In the genomic region with DNA sequence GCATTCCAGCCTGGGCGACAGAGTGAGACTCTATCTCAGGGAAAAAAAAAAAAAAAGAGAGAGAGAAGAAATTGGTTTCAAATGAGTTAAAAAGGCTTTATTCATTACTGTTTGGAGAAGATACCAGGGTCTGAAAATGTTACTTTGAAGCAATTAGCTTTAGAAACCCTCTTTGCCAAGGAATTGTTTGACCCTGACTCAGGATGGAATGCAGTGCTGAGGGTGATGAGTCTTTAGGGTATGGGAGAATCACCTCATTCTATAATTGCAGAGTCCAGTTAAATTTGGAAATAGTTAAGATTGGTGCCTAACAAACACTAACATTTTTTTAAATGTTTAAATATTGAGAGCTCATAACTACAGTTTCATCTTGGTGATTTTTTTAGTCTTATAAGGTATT, we compare ENCODE assay signal across 13 cellular contexts. TPM values are rescaled to one million over a fixed set of nuclear protein-coding genes. Genes with fewer than 3 reads are reported as not detected.
DNase-seq lines count a peak whose midpoint lies in the region; ATAC-seq and TF ChIP-seq lines count a peak whose summit lies in the region.
"Had no signal": no experiment of that assay in that cellular context is flagged by ENCODE, and none has a peak within 500 bp of the region (broad histone marks: within the 10 kb centered on the region; RNA-seq: fewer than 3 reads in every experiment).

No MANE protein-coding gene starts in this region.

- H3K4ac ChIP-seq in trophoblast cell (ENCODE audit: low read depth, low read length), result peak overlapping the region; percentile 46

- no peak overlapping the region for H2BK12ac ChIP-seq in trophoblast cell (ENCODE audit: low read length)

- H3K79me2 ChIP-seq in trophoblast cell (ENCODE audit: control insufficient read depth, insufficient read depth, low read length, poor library complexity), result peaks cover 13% of the 10 kb centered on the region

- H3K9me3 ChIP-seq in trophoblast cell (ENCODE audit: insufficient read depth, low read depth, low read length), result no peaks in the 10 kb centered on the region

- H2BK5ac ChIP-seq in trophoblast cell (ENCODE audit: low read depth, low read length, poor library complexity), result no peak overlapping the region

- no peak overlapping the region for H2BK120ac ChIP-seq in trophoblast cell (ENCODE audit: insufficient read depth, low read length, poor library complexity)

- no CpG with 5 or more reads among the region's 1 CpG for WGBS in trophoblast cell (ENCODE audit: extremely low coverage, insufficient coverage, insufficient read length)

- H4K12ac ChIP-seq in trophoblast cell (ENCODE audit: low read depth, low read length), result no peak overlapping the region

- no peaks in the 10 kb centered on the region for H3K79me1 ChIP-seq in trophoblast cell (ENCODE audit: low read length)

- no peaks in the 10 kb centered on the region for H3K27me3 ChIP-seq in trophoblast cell (ENCODE audit: insufficient read depth, low read length)

- no peak overlapping the region for H3K18ac ChIP-seq in trophoblast cell (ENCODE audit: low read length)

- no peak for TF ChIP-seq CTCF in choroid plexus epithelial cell (conservative IDR thresholded peaks at IDR 0.05; ENCODE audit: low read depth, low read length)

- H2AFZ ChIP-seq in trophoblast cell (ENCODE audit: insufficient read depth, low read length, poor library complexity), result no peak overlapping the region
- H2AFZ ChIP-seq: parathyroid adenoma had no signal

- no peak overlapping the region for H4K91ac ChIP-seq in trophoblast cell (ENCODE audit: low read depth, low read length)

- DNase-seq in ELR (ENCODE audit: low read depth), result peak; percentile 75
- peak; percentile 72 for DNase-seq in NCI-H226
- DNase-seq in choroid plexus epithelial cell (ENCODE audit: low read depth), result peak; percentile 29
- DNase-seq in trophoblast cell, result peak in 1 of 2 donors; percentile 81
- no peak for DNase-seq in HPDE6-E6E7 (ENCODE audit: extremely low spot score)
- no peak for DNase-seq in NCI-H446 treated with DMSO at 0.1 percent for 48 hours (lab: John Stamatoyannopoulos, UW)
- DNase-seq: activated CD8-positive, alpha-beta memory T cell treated with anti-CD3 and anti-CD28 coated beads, Interleukin-2, amount 10 ng/mL, durations not matched to agents 7 days and 5 days; Karpas-422; NCI-H1694; NCI-H510A treated with DMSO at 0.1 percent for 48 hours had no signal

- H3K4me2 ChIP-seq in trophoblast cell (ENCODE audit: low read length), result no peak overlapping the region

- H3K9ac ChIP-seq in trophoblast cell (ENCODE audit: low read length), result no peak overlapping the region
- H3K9ac ChIP-seq: parathyroid adenoma had no signal

- no peak for ATAC-seq in GM19395 (IDR thresholded peaks at IDR 0.05; ENCODE audit: unreplicated experiment)
- ATAC-seq: activated CD8-positive, alpha-beta memory T cell treated with anti-CD3 and anti-CD28 coated beads, Interleukin-2, amount 10 ng/mL, durations not matched to agents 7 days and 5 days; activated naive CD4-positive, alpha-beta T cell treated with anti-CD3 and anti-CD28 coated beads, Interleukin-2, amount 50 U/mL, for 72 hours had no signal

- peaks cover 10 to 13% of the 10 kb centered on the region in 2 experiments for H3K36me3 ChIP-seq in trophoblast cell (ENCODE audit: control insufficient read depth in 1 of 2, insufficient read depth in 2 of 2, low read length in 2 of 2)

- H4K8ac ChIP-seq in trophoblast cell (ENCODE audit: low read depth, low read length), result no peak overlapping the region

- no peak overlapping the region for H3K27ac ChIP-seq in trophoblast cell (ENCODE audit: low read depth, low read length)
- H3K27ac ChIP-seq: parathyroid adenoma had no signal

- H3K4me1 ChIP-seq in trophoblast cell (ENCODE audit: control insufficient read depth in 1 of 2, insufficient read depth in 2 of 2, low read length in 2 of 2), result no peaks in the 10 kb centered on the region

- H3K14ac ChIP-seq in trophoblast cell (ENCODE audit: low read length), result no peak overlapping the region

- no peak overlapping the region for H3K23ac ChIP-seq in trophoblast cell (ENCODE audit: low read length)

- H2AK5ac ChIP-seq in trophoblast cell (ENCODE audit: low read length), result no peak overlapping the region

- H3K4me3 ChIP-seq in choroid plexus epithelial cell (ENCODE audit: low read depth, low read length), result no peak overlapping the region
- no peak overlapping the region for H3K4me3 ChIP-seq in trophoblast cell (ENCODE audit: low read depth, low read length)

RNA-seq across cellular contexts. Expression of a gene that starts 13.3 kb away (rescaled TPM):
- polyA plus RNA-seq in trophoblast cell (2013), result 524 and 542 TPM in 2 replicates

Comparison
In these comparisons a context has a peak if more than half of its experiments do, and no peak if none do; other contexts are left out.
1. DNase-seq: peak in ELR (single experiment), NCI-H226 (single experiment) and choroid plexus epithelial cell (single experiment); none in HPDE6-E6E7 (single experiment) and NCI-H446 treated with DMSO at 0.1 percent for 48 hours (single experiment).